26 cellular contexts compared by ENCODE assay signal in genomic region chr7:122182081-122182480, GRCh38.
"Had no signal": no experiment of that assay in that cellular context is flagged by ENCODE, and none has a peak within 500 bp of the region (broad histone marks: within the 10 kb centered on the region; RNA-seq: fewer than 3 reads in every experiment).

No MANE protein-coding gene starts in this region.

- ATAC-seq: esophagus mucosa; left cardiac atrium; left lung; mucosa of descending colon; natural killer cell treated with Interleukin-12 subunit alpha and Interleukin-12 subunit beta and Interleukin-15 and Interleukin-18, amount 100 ng/mL, for 72 hours; pancreas; right lobe of liver had no signal

- H3K36me3 ChIP-seq: left lung, neutrophil, pancreas, right lobe of liver, tibial nerve, upper lobe of left lung had no signal

- H3K36me3 Mint-ChIP-seq: mesothelial cell of epicardium; naive B cell; natural killer cell treated with Interleukin-12 subunit alpha and Interleukin-12 subunit beta and Interleukin-15 and Interleukin-18, amount 100 ng/mL, for 72 hours had no signal

- H3K9me3 ChIP-seq: mucosa of descending colon, neutrophil, pancreas, right lobe of liver, testis, upper lobe of left lung had no signal

- H3K27me3 ChIP-seq: left lung, neutrophil, pancreas, right lobe of liver, testis, tibial nerve, upper lobe of left lung had no signal

- H3K4me3 Mint-ChIP-seq: mesothelial cell of epicardium; naive B cell; natural killer cell treated with Interleukin-12 subunit alpha and Interleukin-12 subunit beta and Interleukin-15 and Interleukin-18, amount 100 ng/mL, for 72 hours; neural crest cell had no signal

- H3K27ac ChIP-seq: epithelial cell of prostate, left lung, neutrophil, pancreas, right lobe of liver, testis, tibial nerve, upper lobe of left lung had no signal

- H3K4me3 ChIP-seq: left lung, mucosa of descending colon, pancreas, right lobe of liver, testis, tibial nerve, upper lobe of left lung had no signal

- H3K4me1 Mint-ChIP-seq: mesothelial cell of epicardium, naive B cell had no signal

- DNase-seq: cortex of kidney; effector CD4-positive, alpha-beta T cell; head of caudate nucleus; kidney; left cardiac atrium; left lung; mesenchymal stem cell; mucosa of descending colon; naive B cell; pancreas; right lobe of liver; small intestine; stimulated activated CD4-positive, alpha-beta T cell treated with anti-CD3 and anti-CD28 coated beads, Interleukin-15, amount 100 ng/mL, for 24 hours; stimulated activated CD4-positive, alpha-beta T cell treated with anti-CD3 and anti-CD28 coated beads, Interleukin-4, amount 100 ng/mL, for 1 hour; stimulated activated CD8-positive, alpha-beta memory T cell treated with anti-CD3 and anti-CD28 coated beads, Interleukin-4, amount 100 ng/mL, for 48 hours; stimulated activated naive CD4-positive, alpha-beta T cell treated with Interleukin-2 at 50 U/mL for 16 hours; substantia nigra; testis; upper lobe of left lung had no signal

- H3K27me3 Mint-ChIP-seq: natural killer cell treated with Interleukin-12 subunit alpha and Interleukin-12 subunit beta and Interleukin-15 and Interleukin-18, amount 100 ng/mL, for 72 hours had no signal

- H3K27ac Mint-ChIP-seq: mesothelial cell of epicardium; naive B cell; natural killer cell treated with Interleukin-12 subunit alpha and Interleukin-12 subunit beta and Interleukin-15 and Interleukin-18, amount 100 ng/mL, for 72 hours had no signal

- H3K4me1 ChIP-seq: left lung, pancreas, right lobe of liver, testis, tibial nerve, upper lobe of left lung had no signal
